In the genomic region with DNA sequence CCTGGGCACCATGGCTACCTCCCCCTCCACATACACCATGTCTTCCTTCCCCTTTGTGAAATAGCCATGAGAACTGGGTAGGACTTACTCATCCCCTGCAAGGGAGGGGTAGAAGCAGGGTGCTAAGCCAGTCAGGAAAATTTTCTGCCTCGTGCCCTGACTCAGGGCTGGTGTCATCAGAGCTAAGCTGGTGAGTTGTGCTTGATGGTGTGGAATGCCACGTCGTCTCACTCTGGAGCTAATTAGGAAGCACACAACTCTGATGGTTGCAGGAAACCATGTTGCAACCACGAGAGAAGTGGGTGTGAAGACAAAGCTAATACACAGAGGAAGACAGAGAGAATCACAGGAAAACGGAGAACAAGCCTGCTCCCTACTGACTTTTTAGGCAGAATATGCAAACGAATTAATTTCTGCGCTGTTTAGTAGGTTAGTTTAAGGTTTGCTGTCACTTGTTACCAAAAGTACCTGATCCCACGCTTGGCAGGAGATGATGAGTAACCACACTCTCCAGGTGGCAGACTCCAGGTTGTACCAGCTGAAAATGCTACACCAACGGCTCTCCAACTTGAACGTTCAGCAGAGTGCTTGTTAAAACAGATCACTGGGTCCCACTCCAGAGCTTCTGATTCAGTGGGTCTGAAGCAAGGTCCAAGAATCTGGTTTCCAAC, we compare ENCODE assay signal across 9 cellular contexts. TPM values are rescaled to one million over a fixed set of nuclear protein-coding genes. Genes with fewer than 3 reads are reported as not detected.
DNase-seq lines count a peak whose midpoint lies in the region; ATAC-seq and TF ChIP-seq lines count a peak whose summit lies in the region.
"Had no signal": no experiment of that assay in that cellular context is flagged by ENCODE, and none has a peak within 500 bp of the region (broad histone marks: within the 10 kb centered on the region; RNA-seq: fewer than 3 reads in every experiment).

No MANE protein-coding gene starts in this region.

- no peak for TF ChIP-seq CTCF in fibroblast of pulmonary artery (IDR thresholded peaks at IDR 0.05; ENCODE audit: low read length, missing control alignments)
- TF ChIP-seq CTCF in hepatocyte (IDR thresholded peaks at IDR 0.05; ENCODE audit: poor library complexity) = no peak

- H2AFZ ChIP-seq in hepatocyte = no peak overlapping the region

- H3K4me3 ChIP-seq in fibroblast of pulmonary artery (replicated peaks; ENCODE audit: low read depth, low read length) (no peak overlapping the region), hepatocyte (no peak overlapping the region)

- peaks cover 7% of the 10 kb centered on the region for H3K79me2 ChIP-seq in hepatocyte

- no peaks in the 10 kb centered on the region for H3K4me1 ChIP-seq in hepatocyte (ENCODE audit: insufficient read depth)

- no peaks in the 10 kb centered on the region for H3K9me3 ChIP-seq in hepatocyte (ENCODE audit: low read depth)

- H3K9me2 ChIP-seq in hepatocyte (replicated peaks; ENCODE audit: insufficient read depth) = no peaks in the 10 kb centered on the region

- no peaks in the 10 kb centered on the region for H4K20me1 ChIP-seq in hepatocyte (ENCODE audit: insufficient read depth, poor library complexity, severe bottlenecking)

- ATAC-seq in HG02759 (IDR thresholded peaks at IDR 0.05; ENCODE audit: unreplicated experiment) = peak; percentile 55
- no peak for ATAC-seq in GM21360 (IDR thresholded peaks at IDR 0.05; ENCODE audit: unreplicated experiment)
- no peak for ATAC-seq in GM21423 (IDR thresholded peaks at IDR 0.05; ENCODE audit: unreplicated experiment)

- no peaks in the 10 kb centered on the region for H3K27me3 ChIP-seq in hepatocyte

- no peak overlapping the region for H3K4me2 ChIP-seq in hepatocyte
- H3K4me2 ChIP-seq: KMS-11 had no signal

- no peaks in the 10 kb centered on the region for H3K36me3 ChIP-seq in hepatocyte (replicated peaks; ENCODE audit: insufficient read depth, low read depth)

- peak; percentile 32 for DNase-seq in activated CD4-positive, alpha-beta T cell treated with anti-CD3 and anti-CD28 coated beads, Interleukin-2, amount 50 U/mL, for 1 hour
- DNase-seq in fibroblast of pulmonary artery (ENCODE audit: low read depth) (peak; percentile 82), hepatocyte (ENCODE audit: low spot score) (no peak), ureter (ENCODE audit: low spot score) (no peak)
- DNase-seq in stimulated activated CD4-positive, alpha-beta T cell treated with anti-CD3 and anti-CD28 coated beads, Interleukin-12 subunit alpha, Interleukin-12 subunit beta, amount 100 ng/mL, for 24 hours (ENCODE audit: low read depth in 2 of 2) = peak; percentile 40 to 46

- 84% methylated on average over 10 of the region's 10 CpGs for WGBS in hepatocyte (ENCODE audit: low lambda C conversion rate, missing lambda C conversion rate)

- H3K27ac ChIP-seq in hepatocyte = no peak overlapping the region
- H3K27ac ChIP-seq: KMS-11 had no signal

RNA-seq across cellular contexts. Expression of a gene that starts 54.5 kb away (rescaled TPM):
- total RNA-seq in hepatocyte = 5.2 and 19.3 TPM in 2 replicates
- 11.3 and 18.0 TPM in 2 replicates for polyA plus RNA-seq in hepatocyte
- total RNA-seq in ureter = 41.9 TPM

Comparison
In these comparisons a context has a peak if more than half of its experiments do, and no peak if none do; other contexts are left out.
1. DNase-seq: peak in activated CD4-positive, alpha-beta T cell treated with anti-CD3 and anti-CD28 coated beads, Interleukin-2, amount 50 U/mL, for 1 hour (single experiment), fibroblast of pulmonary artery (single experiment) and stimulated activated CD4-positive, alpha-beta T cell treated with anti-CD3 and anti-CD28 coated beads, Interleukin-12 subunit alpha, Interleukin-12 subunit beta, amount 100 ng/mL, for 24 hours (2 of 2); none in hepatocyte (single experiment) and ureter (single experiment).